ENCODE assay signal across 16 cellular contexts in the genomic region with DNA sequence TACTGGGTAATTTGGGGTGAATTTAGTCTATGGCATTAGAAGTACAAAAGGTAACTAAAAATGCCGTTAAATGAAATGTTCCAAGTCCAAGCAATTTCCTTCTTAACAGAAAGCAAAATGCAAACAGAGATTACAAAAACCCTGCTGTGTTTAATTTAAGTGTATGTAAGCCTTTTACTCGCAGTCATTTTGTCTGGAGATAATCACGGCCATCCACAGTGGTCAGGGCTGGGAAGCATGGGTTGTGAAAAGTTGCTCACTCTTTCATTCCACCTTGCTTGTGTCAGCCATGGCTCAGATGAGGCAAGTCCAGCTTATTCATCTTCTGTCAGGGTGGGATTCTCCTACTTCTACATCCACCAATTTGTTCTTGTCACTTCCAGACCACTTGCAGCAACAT.
A peak's percentile ranks its signal among the peaks of the same experiment; 100 is the strongest.
DNase-seq lines count a peak whose midpoint lies in the region; ATAC-seq and TF ChIP-seq lines count a peak whose summit lies in the region.
"Had no signal": no experiment of that assay in that cellular context is flagged by ENCODE, and none has a peak within 500 bp of the region (broad histone marks: within the 10 kb centered on the region; RNA-seq: fewer than 3 reads in every experiment).

No MANE protein-coding gene starts in this region.

- H3K9me3 ChIP-seq in smooth muscle cell (replicated peaks; ENCODE audit: low read depth): no peaks in the 10 kb centered on the region

- no peak overlapping the region for H3K9ac ChIP-seq in smooth muscle cell (ENCODE audit: low read depth)

- peaks cover 7% of the 10 kb centered on the region for H3F3A ChIP-seq in smooth muscle cell (ENCODE audit: low read depth)

- TF ChIP-seq CTCF in smooth muscle cell (IDR thresholded peaks at IDR 0.05; ENCODE audit: borderline replicate concordance, insufficient read depth, poor library complexity, severe bottlenecking) (no peak), GM10266 (IDR thresholded peaks at IDR 0.05; ENCODE audit: control insufficient read depth, insufficient read depth, low read depth, missing control alignments) (no peak)

- H3K27me3 ChIP-seq in smooth muscle cell (ENCODE audit: low read depth): no peaks in the 10 kb centered on the region

- no peak overlapping the region for H3K4me3 ChIP-seq in smooth muscle cell

- DNase-seq in NCI-H2081 (lab: John Stamatoyannopoulos, UW) (peak; percentile 1 to 66), NCI-H2081 treated with DMSO at 0.1 percent for 48 hours (lab: John Stamatoyannopoulos, UW) (no peak), NCI-H748 treated with DMSO at 0.1 percent for 48 hours (lab: John Stamatoyannopoulos, UW) (peak; percentile 57), fibroblast of peridontal ligament (ENCODE audit: extremely low read depth) (peak; percentile 65), smooth muscle cell (lab: John Stamatoyannopoulos, UW; ENCODE audit: unreplicated experiment) (no peak), GM10266 (ENCODE audit: extremely low spot score) (no peak)
- no peak for DNase-seq in activated CD8-positive, alpha-beta memory T cell treated with anti-CD3 and anti-CD28 coated beads, Interleukin-2, amount 50 U/mL, for 4 hours
- DNase-seq: 8988T, DMS53, Kasumi-1, NCI-H1105 treated with DMSO at 0.1 percent for 48 hours, NCI-H446, NCI-H82, SHP77 had no signal

- no peaks in the 10 kb centered on the region for H4K20me1 ChIP-seq in smooth muscle cell (ENCODE audit: low read depth)

- ATAC-seq in GM19351 (IDR thresholded peaks at IDR 0.05; ENCODE audit: unreplicated experiment): no peak
- ATAC-seq: SK-N-SH treated with all-trans-retinoic acid at 6 μM for 48 hours had no signal

- peak overlapping the region; percentile 75 for H3K4me2 ChIP-seq in smooth muscle cell

- peak overlapping the region; percentile 85 for H2AFZ ChIP-seq in smooth muscle cell (ENCODE audit: low read depth)

- peaks cover 12% of the 10 kb centered on the region for H3K4me1 ChIP-seq in smooth muscle cell (ENCODE audit: low read depth)

- H3K79me2 ChIP-seq in smooth muscle cell (ENCODE audit: low read depth): no peaks in the 10 kb centered on the region

- H3K36me3 ChIP-seq in smooth muscle cell (ENCODE audit: low read depth): no peaks in the 10 kb centered on the region

- 17% methylated on average over 3 of the region's 3 CpGs for WGBS in smooth muscle cell (ENCODE audit: low lambda C conversion rate)

- H3K27ac ChIP-seq in smooth muscle cell (ENCODE audit: low read depth): peak overlapping the region; percentile 29

Comparison
In these comparisons a context has a peak if more than half of its experiments do, and no peak if none do; other contexts are left out.
1. DNase-seq: peak in NCI-H2081 (2 of 2), NCI-H748 treated with DMSO at 0.1 percent for 48 hours (single experiment) and fibroblast of peridontal ligament (single experiment); none in NCI-H2081 treated with DMSO at 0.1 percent for 48 hours (single experiment), smooth muscle cell (single experiment), GM10266 (single experiment) and activated CD8-positive, alpha-beta memory T cell treated with anti-CD3 and anti-CD28 coated beads, Interleukin-2, amount 50 U/mL, for 4 hours (single experiment).